Comparison of ENCODE assay signal across 30 cellular contexts in genomic region chr15:78763796-78764241, GRCh38. TPM values are rescaled to one million over a fixed set of nuclear protein-coding genes. Genes with fewer than 3 reads are reported as not detected.
A peak's percentile ranks its signal among the peaks of the same experiment; 100 is the strongest.
DNase-seq lines count a peak whose midpoint lies in the region; ATAC-seq, FAIRE-seq and TF ChIP-seq lines count a peak whose summit lies in the region.
"Had no signal": no experiment of that assay in that cellular context is flagged by ENCODE, and none has a peak within 500 bp of the region (broad histone marks: within the 10 kb centered on the region; RNA-seq: fewer than 3 reads in every experiment).

No MANE protein-coding gene starts in this region.

- no peaks in the 10 kb centered on the region for H3K36me3 Mint-ChIP-seq in CD14-positive monocyte
- H3K36me3 Mint-ChIP-seq: naive thymus-derived CD4-positive, alpha-beta T cell; T-cell; type B pancreatic cell had no signal

- no peak overlapping the region for H3K27ac ChIP-seq in Peyer's patch
- no peak overlapping the region for H3K27ac ChIP-seq in keratinocyte (ENCODE audit: control insufficient read depth, insufficient read depth, low read length)
- H3K27ac ChIP-seq in gastrocnemius medialis, result no peak overlapping the region
- H3K27ac ChIP-seq: sigmoid colon, SJCRH30 had no signal

- H3K9me3 Mint-ChIP-seq in CD14-positive monocyte, result no peaks in the 10 kb centered on the region
- H3K9me3 Mint-ChIP-seq: activated T-cell treated with anti-CD3 and anti-CD28 coated beads, Interleukin-2, amount 50 U/mL, for 4 hours; naive thymus-derived CD4-positive, alpha-beta T cell; T-cell; type B pancreatic cell had no signal

- no peak overlapping the region for H3K4me3 Mint-ChIP-seq in CD14-positive monocyte
- H3K4me3 Mint-ChIP-seq: activated T-cell treated with anti-CD3 and anti-CD28 coated beads, Interleukin-2, amount 50 U/mL, for 4 hours; type B pancreatic cell had no signal

- H3K9me1 ChIP-seq in keratinocyte (ENCODE audit: control insufficient read depth, extremely low read depth, insufficient read depth, low read length), result no peaks in the 10 kb centered on the region

- no peak overlapping the region for H3K27ac Mint-ChIP-seq in CD14-positive monocyte
- H3K27ac Mint-ChIP-seq: type B pancreatic cell had no signal

- dilution Hi-C loops in keratinocyte (cut with MboI; ENCODE audit: extremely low pct_ligation_motif_present, low sequenced_read_pairs), result no loop called here

- DNase-seq in activated CD8-positive, alpha-beta memory T cell treated with anti-CD3 and anti-CD28 coated beads, Interleukin-2, amount 50 U/mL, for 48 hours, result peak; percentile 47
- DNase-seq in activated CD8-positive, alpha-beta memory T cell treated with anti-CD3 and anti-CD28 coated beads, Interleukin-2, amount 50 U/mL, for 4 hours, result no peak
- DNase-seq in Peyer's patch, result peak in 2 of 3 donors; percentile 11 to 38
- DNase-seq in keratinocyte (ENCODE audit: low read depth, low spot score), result no peak
- peak; percentile 1 to 10 for DNase-seq in gastrocnemius medialis
- DNase-seq in CD14-positive monocyte (ENCODE audit: low spot score), result no peak
- DNase-seq in mucosa of descending colon, result no peak
- DNase-seq: activated CD8-positive, alpha-beta memory T cell treated with anti-CD3 and anti-CD28 coated beads for 24 hours; activated naive CD4-positive, alpha-beta T cell treated with Interleukin-2 at 50 U/mL for 16 hours; activated T-cell treated with anti-CD3 and anti-CD28 coated beads, Interleukin-2, amount 50 U/mL, for 4 hours; AML-193; dermis blood vessel endothelial cell; GOT3; KBM-7; MM.1S; naive thymus-derived CD4-positive, alpha-beta T cell; NCI-H1417; NCI-H2081 treated with DMSO at 0.1 percent for 48 hours; NCI-H345; NCI-H774; OCI-M1; SJCRH30; stimulated activated CD4-positive, alpha-beta T cell treated with anti-CD3 and anti-CD28 coated beads, Interleukin-15, amount 100 ng/mL, for 24 hours; T-cell had no signal

- intact Hi-C loops in gastrocnemius medialis (cut with DNase I; ENCODE audit: low total_unique reads) (loop anchor here (5.0 kb wide), 1 partner anchor 48 kb away; the partner anchor contains the start of gene ADAMTS7), CD14-positive monocyte (cut with micrococcal nuclease) (no loop called here), mucosa of descending colon (cut with DNase I, micrococcal nuclease) (no loop called here)

- no peak for TF ChIP-seq CTCF in Peyer's patch (IDR thresholded peaks at IDR 0.05)
- no peak for TF ChIP-seq CTCF in keratinocyte (optimal IDR thresholded peaks at IDR 0.05 in 1 of 3, IDR thresholded peaks at IDR 0.05 in 1 of 3, conservative IDR thresholded peaks at IDR 0.05 in 1 of 3; ENCODE audit: extremely low read depth in 1 of 3, insufficient read depth in 2 of 3, low read length in 3 of 3)
- TF ChIP-seq CTCF in gastrocnemius medialis (IDR thresholded peaks at IDR 0.05 in 4 of 5, conservative IDR thresholded peaks at IDR 0.05 in 1 of 5), result no peak
- no peak for TF ChIP-seq CTCF in CD14-positive monocyte (IDR thresholded peaks at IDR 0.05)
- TF ChIP-seq CTCF in mucosa of descending colon (IDR thresholded peaks at IDR 0.05), result no peak

- H3K4me1 Mint-ChIP-seq in CD14-positive monocyte, result peaks cover 7% of the 10 kb centered on the region

- peak overlapping the region; percentile 2 for H2AFZ ChIP-seq in keratinocyte (ENCODE audit: control insufficient read depth, low read length)

- in situ Hi-C loops in gastrocnemius medialis (cut with MboI; ENCODE audit: low sequenced_read_pairs in 4 of 4), result no loop called here

- H3K36me3 ChIP-seq in Peyer's patch, result no peaks in the 10 kb centered on the region
- H3K36me3 ChIP-seq in keratinocyte (ENCODE audit: control insufficient read depth in 2 of 2, extremely low read depth in 1 of 2, insufficient read depth in 2 of 2, low read length in 2 of 2), result no peaks in the 10 kb centered on the region
- no peaks in the 10 kb centered on the region for H3K36me3 ChIP-seq in gastrocnemius medialis
- no peaks in the 10 kb centered on the region for H3K36me3 ChIP-seq in mucosa of descending colon (ENCODE audit: low read depth)
- H3K36me3 ChIP-seq: sigmoid colon, SJCRH30 had no signal

- no peak overlapping the region for H3K4me3 ChIP-seq in Peyer's patch
- H3K4me3 ChIP-seq in keratinocyte (ENCODE audit: control insufficient read depth in 2 of 3, extremely low read depth in 1 of 3, insufficient read depth in 2 of 3, low read depth in 1 of 3, low read length in 3 of 3), result no peak overlapping the region
- H3K4me3 ChIP-seq in gastrocnemius medialis, result no peak overlapping the region
- H3K4me3 ChIP-seq in mucosa of descending colon, result no peak overlapping the region
- H3K4me3 ChIP-seq: sigmoid colon, SJCRH30 had no signal

- no peak overlapping the region for H3K4me2 ChIP-seq in keratinocyte (ENCODE audit: control insufficient read depth, extremely low read depth, insufficient read depth, low read depth, low read length)

- no peak overlapping the region for H3K9ac ChIP-seq in keratinocyte (ENCODE audit: control insufficient read depth, extremely low read depth, insufficient read depth, low read length)

- H3K27me3 Mint-ChIP-seq in CD14-positive monocyte (ENCODE audit: low read depth in 3 of 3), result peaks cover 0 to 2% (median 2%) of the 10 kb centered on the region in 3 donors
- H3K27me3 Mint-ChIP-seq: naive thymus-derived CD4-positive, alpha-beta T cell; T-cell; type B pancreatic cell had no signal

- H4K20me1 ChIP-seq in keratinocyte (ENCODE audit: control insufficient read depth, extremely low read depth, insufficient read depth, low read length), result no peaks in the 10 kb centered on the region

- TF ChIP-seq POLR2A in Peyer's patch (IDR thresholded peaks at IDR 0.05) (no peak), gastrocnemius medialis (IDR thresholded peaks at IDR 0.05) (no peak)

- H3K27me3 ChIP-seq in Peyer's patch, result no peaks in the 10 kb centered on the region
- no peaks in the 10 kb centered on the region for H3K27me3 ChIP-seq in keratinocyte (ENCODE audit: control insufficient read depth, extremely low read depth, insufficient read depth, low read length)
- no peaks in the 10 kb centered on the region for H3K27me3 ChIP-seq in gastrocnemius medialis
- H3K27me3 ChIP-seq: sigmoid colon, SJCRH30 had no signal

- no peak for FAIRE-seq in keratinocyte (lab: Jason Lieb, UNC)
- FAIRE-seq: A204.1, G401.6, TTC549 had no signal

- no peak for ATAC-seq in gastrocnemius medialis
- no peak for ATAC-seq in mucosa of descending colon
- ATAC-seq in GM19351 (IDR thresholded peaks at IDR 0.05; ENCODE audit: unreplicated experiment), result no peak
- ATAC-seq: activated T-cell treated with anti-CD3 and anti-CD28 coated beads, Interleukin-2, amount 50 U/mL, for 4 hours; naive thymus-derived CD4-positive, alpha-beta T cell; T-cell had no signal

- no peaks in the 10 kb centered on the region for H3K79me2 ChIP-seq in keratinocyte (ENCODE audit: control insufficient read depth, insufficient read depth, low read length)

- H3K4me1 ChIP-seq in Peyer's patch (peaks cover 0 to 30% (median 10%) of the 10 kb centered on the region in 4 donors), keratinocyte (ENCODE audit: control insufficient read depth, extremely low read depth, insufficient read depth, low read length) (peaks cover 6% of the 10 kb centered on the region), gastrocnemius medialis (peaks cover 12 to 16% of the 10 kb centered on the region in 2 donors), mucosa of descending colon (ENCODE audit: low read depth) (no peaks in the 10 kb centered on the region)

- H3K9me3 ChIP-seq in Peyer's patch, result no peaks in the 10 kb centered on the region
- H3K9me3 ChIP-seq in keratinocyte (ENCODE audit: control insufficient read depth, low read depth, low read length), result no peaks in the 10 kb centered on the region
- no peaks in the 10 kb centered on the region for H3K9me3 ChIP-seq in gastrocnemius medialis
- no peaks in the 10 kb centered on the region for H3K9me3 ChIP-seq in mucosa of descending colon
- H3K9me3 ChIP-seq: sigmoid colon, SJCRH30 had no signal

RNA-seq across cellular contexts. Expression of gene ADAMTS7, which starts 47.4 kb away (rescaled TPM):
- 10 to 100 TPM in 1 of 4 donors, 1 to 10 TPM in 2, under 1 TPM in 1; 0.18 to 24.8 (median 2.0) TPM for total RNA-seq in Peyer's patch
- 0.13 to 0.68 TPM (median 0.24 TPM) in 3 replicates for polyA plus RNA-seq in keratinocyte
- polyA plus RNA-seq in keratinocyte (2011; ENCODE audit: low read depth), result 0.16 TPM
- 0.05 and 0.18 TPM in 2 replicates for polyA plus RNA-seq in keratinocyte (2011; cell fraction: cytosol; rRNA removed)
- polyA plus RNA-seq in keratinocyte (2011; cell fraction: nucleus; rRNA removed), result 1.5 and 2.8 TPM in 2 replicates
- polyA plus RNA-seq in keratinocyte (2012; ENCODE audit: low replicate concordance), result 0.34 and 0.42 TPM in 2 replicates
- 0.13 to 0.89 TPM (median 0.26 TPM) in 3 replicates for polyA minus RNA-seq in keratinocyte
- 0.77 TPM for polyA minus RNA-seq in keratinocyte (2011; cell fraction: cytosol; rRNA and poly(A)+ RNA removed)
- polyA minus RNA-seq in keratinocyte (2011; cell fraction: nucleus; rRNA and poly(A)+ RNA removed), result 1.6 and 2.7 TPM in 2 replicates
- total RNA-seq in gastrocnemius medialis, result 1 to 10 TPM in 1 of 4 donors, under 1 TPM in 3; 0.42 to 1.1 (median 0.76) TPM
- not detected for polyA plus RNA-seq in CD14-positive monocyte
- 1 to 10 TPM; 1.3 to 5.7 (median 1.8) TPM for total RNA-seq in mucosa of descending colon
- polyA plus RNA-seq: naive thymus-derived CD4-positive, alpha-beta T cell had no signal

Comparison
In these comparisons a context has a peak if more than half of its experiments do, and no peak if none do; other contexts are left out.
1. DNase-seq: peak in activated CD8-positive, alpha-beta memory T cell treated with anti-CD3 and anti-CD28 coated beads, Interleukin-2, amount 50 U/mL, for 48 hours (single experiment), Peyer's patch (2 of 3) and gastrocnemius medialis (2 of 2); none in activated CD8-positive, alpha-beta memory T cell treated with anti-CD3 and anti-CD28 coated beads, Interleukin-2, amount 50 U/mL, for 4 hours (single experiment), keratinocyte (single experiment), CD14-positive monocyte (single experiment) and mucosa of descending colon (0 of 3).